ENCODE assay signal across 17 cellular contexts in genomic region chr19:54469496-54469934, GRCh38. TPM values are rescaled to one million over a fixed set of nuclear protein-coding genes. Genes with fewer than 3 reads are reported as not detected.
A peak's percentile ranks its signal among the peaks of the same experiment; 100 is the strongest.
DNase-seq lines count a peak whose midpoint lies in the region; ATAC-seq, FAIRE-seq and TF ChIP-seq lines count a peak whose summit lies in the region.
"Had no signal": no experiment of that assay in that cellular context is flagged by ENCODE, and none has a peak within 500 bp of the region (broad histone marks: within the 10 kb centered on the region; RNA-seq: fewer than 3 reads in every experiment).

No MANE protein-coding gene starts in this region.

- H3K4me1 ChIP-seq in H1 (replicated peaks in 1 of 4; ENCODE audit: control insufficient read depth in 3 of 4, insufficient read depth in 4 of 4, low read length in 3 of 4) (peaks cover 3 to 10% (median 3%) of the 10 kb centered on the region in 4 experiments; a peak in 6 of 7 replicates), lower lobe of right lung (peaks cover 36% of the 10 kb centered on the region), upper lobe of left lung (peaks cover 30 to 55% (median 39%) of the 10 kb centered on the region in 4 donors)

- no peaks in the 10 kb centered on the region for H3K36me3 ChIP-seq in H1 (ENCODE audit: control insufficient read depth in 2 of 4, insufficient read depth in 4 of 4, low read length in 3 of 4)
- no peaks in the 10 kb centered on the region for H3K36me3 ChIP-seq in lower lobe of right lung
- no peaks in the 10 kb centered on the region for H3K36me3 ChIP-seq in upper lobe of left lung
- H3K36me3 ChIP-seq: thyroid gland had no signal

- H4K5ac ChIP-seq in H1 (ENCODE audit: insufficient read length, low read depth, low read length): no peak overlapping the region

- no peak overlapping the region for H2BK20ac ChIP-seq in H1 (ENCODE audit: low read length)

- no peak for TF ChIP-seq RAD21 in H1 (IDR thresholded peaks at IDR 0.05 in 1 of 2, conservative IDR thresholded peaks at IDR 0.05 in 1 of 2; ENCODE audit: low read depth in 2 of 2, low read length in 2 of 2)

- no peaks in the 10 kb centered on the region for H3K79me2 ChIP-seq in H1 (ENCODE audit: control insufficient read depth in 1 of 2, insufficient read depth in 2 of 2, low read length in 2 of 2)

- no peak overlapping the region for H4K8ac ChIP-seq in H1 (ENCODE audit: extremely low read depth, insufficient read depth, low read length)

- ATAC-seq in lower lobe of right lung (no peak), upper lobe of left lung (ENCODE audit: low FRiP score in 2 of 2) (no peak), GM19395 (IDR thresholded peaks at IDR 0.05; ENCODE audit: unreplicated experiment) (no peak)

- peak overlapping the region; percentile 69; the same call in 1 of the 2 replicates for H2AK5ac ChIP-seq in H1 (ENCODE audit: low read depth, low read length)

- H3K14ac ChIP-seq in H1 (ENCODE audit: insufficient read length): no peak overlapping the region

- no peaks in the 10 kb centered on the region for H4K20me1 ChIP-seq in H1 (replicated peaks in 1 of 2; ENCODE audit: control insufficient read depth in 1 of 2, insufficient read depth in 2 of 2, low read length in 2 of 2)

- H2BK120ac ChIP-seq in H1 (replicated peaks; ENCODE audit: low read depth, low read length): no peak overlapping the region

- TF ChIP-seq POLR2A in H1 (IDR thresholded peaks at IDR 0.05; ENCODE audit: control extremely low read depth in 1 of 2, low read depth in 2 of 2, low read length in 2 of 2) (no peak), upper lobe of left lung (IDR thresholded peaks at IDR 0.05) (no peak)

- CTCF ChIA-PET in H1 (lab: Charles Lee; ENCODE audit: partially characterized antibody): interaction anchor here (0.6 to 1.2 kb wide), 3 partner anchors 9 to 1072 kb away, joined by 3 to 4 read pairs (median 4); no protein-coding TSS in a partner anchor

- H3K23ac ChIP-seq in H1 (ENCODE audit: insufficient read length): no peak overlapping the region

- intact Hi-C loops in lower lobe of right lung (cut with DNase I): no loop called here

- H3K27me3 ChIP-seq in H1 (replicated peaks in 1 of 4; ENCODE audit: control insufficient read depth in 3 of 4, extremely low read depth in 1 of 4, insufficient read depth in 3 of 4, low read length in 3 of 4): peaks cover 3 to 35% (median 24%) of the 10 kb centered on the region in 4 experiments
- peaks cover 28% of the 10 kb centered on the region for H3K27me3 ChIP-seq in lower lobe of right lung (ENCODE audit: low read depth)
- H3K27me3 ChIP-seq in upper lobe of left lung: peaks cover 0 to 11% (median 4%) of the 10 kb centered on the region in 4 donors

- H2BK12ac ChIP-seq in H1 (ENCODE audit: low read depth, low read length): peak overlapping the region; percentile 30; the same call in 1 of the 2 replicates

- H3K56ac ChIP-seq in H1 (replicated peaks; ENCODE audit: insufficient read length, low read depth, low read length): no peak overlapping the region

- TF ChIP-seq CTCF in H1 (IDR thresholded peaks at IDR 0.05; ENCODE audit: control extremely low read depth in 1 of 3, insufficient read depth in 1 of 3, low read depth in 1 of 3, low read length in 3 of 3): no peak
- TF ChIP-seq CTCF in lower lobe of right lung (IDR thresholded peaks at IDR 0.05): no peak
- no peak for TF ChIP-seq CTCF in upper lobe of left lung (IDR thresholded peaks at IDR 0.05)

- POLR2A ChIA-PET in H1 (lab: Charles Lee; ENCODE audit: partially characterized antibody): interaction anchor here (1.0 to 1.2 kb wide), 3 partner anchors 12 to 33 kb away, joined by 3 to 4 read pairs (median 3); no protein-coding TSS in a partner anchor

- H2BK5ac ChIP-seq in H1 (ENCODE audit: low read depth, low read length): no peak overlapping the region

- no peak overlapping the region for H3K9ac ChIP-seq in H1 (replicated peaks in 1 of 4; ENCODE audit: extremely low read depth in 1 of 4, low read depth in 3 of 4, low read length in 3 of 4)

- H2AFZ ChIP-seq in H1 (ENCODE audit: low read length): no peak overlapping the region

- no peak for TF ChIP-seq EP300 in H1 (IDR thresholded peaks at IDR 0.05; ENCODE audit: borderline replicate concordance in 1 of 2, low read depth in 2 of 2, low read length in 2 of 2)
- TF ChIP-seq EP300 in upper lobe of left lung (IDR thresholded peaks at IDR 0.05): peak in 1 of 4 donors; percentile 36

- H2BK15ac ChIP-seq in H1 (ENCODE audit: low read length): 0 out of 2 replicates have a peak overlapping the region, but pooled peaks have one; percentile 49

- H4K91ac ChIP-seq in H1 (replicated peaks; ENCODE audit: insufficient read length, low read length): no peak overlapping the region

- H3K4ac ChIP-seq in H1 (replicated peaks; ENCODE audit: insufficient read length, low read depth, low read length): no peak overlapping the region

- H3K18ac ChIP-seq in H1 (ENCODE audit: extremely low read depth, low read length): no peak overlapping the region

- no peak for FAIRE-seq in H1 (lab: Jason Lieb, UNC)
- FAIRE-seq: TTC549 had no signal

- no peak overlapping the region for H3K4me3 ChIP-seq in H1 (ENCODE audit: extremely low read depth in 1 of 4, insufficient read depth in 2 of 4, low read depth in 3 of 4, low read length in 4 of 4)
- no peak overlapping the region for H3K4me3 ChIP-seq in lower lobe of right lung
- H3K4me3 ChIP-seq in upper lobe of left lung: no peak overlapping the region
- H3K4me3 ChIP-seq: thyroid gland had no signal

- H3K4me2 ChIP-seq in H1 (ENCODE audit: insufficient read depth in 1 of 2, low read depth in 2 of 2, low read length in 2 of 2): no peak overlapping the region

- H3K27ac ChIP-seq in H1 (ENCODE audit: low read depth, low read length) (no peak overlapping the region), lower lobe of right lung (peak overlapping the region; percentile 75), upper lobe of left lung (peak overlapping the region; percentile 64 to 91 (median 84))
- H3K27ac ChIP-seq: thyroid gland had no signal

- WGBS in H1 (ENCODE audit: extremely low coverage in 1 of 2, insufficient coverage in 1 of 2, insufficient read length in 1 of 2, insufficient replicate concordance in 2 of 2, low coverage in 1 of 2, low lambda C conversion rate in 2 of 2, missing lambda C conversion rate in 1 of 2), 2 experiments: 75% methylated on average over 8 of the region's 8 CpGs; no CpG with 5 or more reads in 1 of the 2 experiments
- WGBS in upper lobe of left lung, 2 donors: 38 to 50% methylated on average over 4 to 8 of the region's 8 CpGs

- no peaks in the 10 kb centered on the region for H3K79me1 ChIP-seq in H1 (ENCODE audit: low read depth, low read length)

- peaks cover 10% of the 10 kb centered on the region; the same call in 1 of the 2 replicates for H3K23me2 ChIP-seq in H1 (ENCODE audit: low read depth, low read length)

- DNase-seq in NCI-H748 (lab: John Stamatoyannopoulos, UW; ENCODE audit: unreplicated experiment): peak; percentile 46
- no peak for DNase-seq in NCI-H748 treated with DMSO at 0.1 percent for 48 hours (lab: John Stamatoyannopoulos, UW)
- no peak for DNase-seq in H1 (ENCODE audit: low read depth in 1 of 2, low spot score in 2 of 2)
- DNase-seq in lower lobe of right lung: peak; percentile 63
- DNase-seq in upper lobe of left lung: no peak
- DNase-seq in stimulated activated naive CD4-positive, alpha-beta T cell treated with Interleukin-2 at 50 U/mL for 16 hours (lab: John Stamatoyannopoulos, UW): no peak
- no peak for DNase-seq in RKO (ENCODE audit: low spot score)
- DNase-seq: ACHN, hypothalamus, NCI-H345, SHP77 treated with DMSO at 0.1 percent for 48 hours, thyroid gland had no signal

- H3K9me3 ChIP-seq in H1 (ENCODE audit: insufficient read depth in 2 of 2, low read depth in 1 of 2, low read length in 1 of 2) (no peaks in the 10 kb centered on the region), lower lobe of right lung (no peaks in the 10 kb centered on the region), upper lobe of left lung (no peaks in the 10 kb centered on the region)
- H3K9me3 ChIP-seq: thyroid gland had no signal

RNA-seq across cellular contexts. Expression of gene CDC42EP5, which starts 3.6 kb away (rescaled TPM):
- 2.1 and 4.8 TPM in 2 replicates for total RNA-seq in H1 (2021; fragmentation: NEBNext Ultra II Directional; extraction: Animal tissue kit (Norgen Biotek cat#: 25700))
- polyA plus RNA-seq in H1 (2011; rRNA removed): 1.8 and 4.2 TPM in 2 replicates
- polyA plus RNA-seq in H1 (2011; cell fraction: cytosol; rRNA removed): 3.5 TPM
- polyA plus RNA-seq in H1 (2011; cell fraction: nucleus; rRNA removed): 2.8 TPM
- polyA plus RNA-seq in H1 (2012, experiment 1 of 2): 1.8 to 4.6 TPM (median 2.9 TPM) in 4 replicates
- 6.6 TPM for polyA plus RNA-seq in H1 (2012, experiment 2 of 2)
- 5.2 TPM for polyA plus RNA-seq in H1 (2013, experiment 1 of 2)
- polyA plus RNA-seq in H1 (2013, experiment 2 of 2): 6.3 TPM
- polyA minus RNA-seq in H1 (2011; rRNA and poly(A)+ RNA removed): 0.22 TPM in 1 of 2 replicates, not detected in the other
- 4.1 TPM for polyA minus RNA-seq in H1 (2011; cell fraction: cytosol; rRNA and poly(A)+ RNA removed)
- polyA minus RNA-seq in H1 (2011; cell fraction: nucleus; rRNA and poly(A)+ RNA removed): 1.8 TPM
- total RNA-seq in lower lobe of right lung (25.5 TPM), upper lobe of left lung (10 to 100 TPM; 11.1 to 40.4 (median 20.6) TPM)

RNA-seq across cellular contexts. Expression of gene LENG9, which starts 5.9 kb away (rescaled TPM):
- total RNA-seq in H1 (2021; fragmentation: NEBNext Ultra II Directional; extraction: Animal tissue kit (Norgen Biotek cat#: 25700)): 3.9 and 4.0 TPM in 2 replicates
- polyA plus RNA-seq in H1 (2011; rRNA removed): 1.6 and 2.6 TPM in 2 replicates
- polyA plus RNA-seq in H1 (2011; cell fraction: cytosol; rRNA removed): 2.5 TPM
- 2.5 TPM for polyA plus RNA-seq in H1 (2011; cell fraction: nucleus; rRNA removed)
- 2.4 to 5.0 TPM (median 3.8 TPM) in 4 replicates for polyA plus RNA-seq in H1 (2012, experiment 1 of 2)
- 2.3 TPM for polyA plus RNA-seq in H1 (2012, experiment 2 of 2)
- polyA plus RNA-seq in H1 (2013, experiment 1 of 2): 1.8 TPM
- polyA plus RNA-seq in H1 (2013, experiment 2 of 2): 1.5 TPM
- 1.3 and 1.7 TPM in 2 replicates for polyA minus RNA-seq in H1 (2011; rRNA and poly(A)+ RNA removed)
- polyA minus RNA-seq in H1 (2011; cell fraction: cytosol; rRNA and poly(A)+ RNA removed): 3.4 TPM
- polyA minus RNA-seq in H1 (2011; cell fraction: nucleus; rRNA and poly(A)+ RNA removed): 7.7 TPM
- total RNA-seq in lower lobe of right lung (7.3 TPM), upper lobe of left lung (10 to 100 TPM in 2 of 6 donors, 1 to 10 TPM in 4; 3.3 to 12.6 (median 9.1) TPM)

RNA-seq across cellular contexts. Expression of gene LENG8, which starts 20.5 kb away (rescaled TPM):
- total RNA-seq in H1 (2021; fragmentation: NEBNext Ultra II Directional; extraction: Animal tissue kit (Norgen Biotek cat#: 25700)): 108 TPM in 2 replicates
- polyA plus RNA-seq in H1 (2011; rRNA removed): 62.2 and 113 TPM in 2 replicates
- 82.3 TPM for polyA plus RNA-seq in H1 (2011; cell fraction: cytosol; rRNA removed)
- polyA plus RNA-seq in H1 (2011; cell fraction: nucleus; rRNA removed): 580 TPM
- polyA plus RNA-seq in H1 (2012, experiment 1 of 2): 100 to 168 TPM (median 138 TPM) in 4 replicates
- 126 TPM for polyA plus RNA-seq in H1 (2012, experiment 2 of 2)
- polyA plus RNA-seq in H1 (2013, experiment 1 of 2): 120 TPM
- polyA plus RNA-seq in H1 (2013, experiment 2 of 2): 103 TPM
- 58.2 and 88.9 TPM in 2 replicates for polyA minus RNA-seq in H1 (2011; rRNA and poly(A)+ RNA removed)
- polyA minus RNA-seq in H1 (2011; cell fraction: cytosol; rRNA and poly(A)+ RNA removed): 42.4 TPM
- polyA minus RNA-seq in H1 (2011; cell fraction: nucleus; rRNA and poly(A)+ RNA removed): 91.6 TPM
- total RNA-seq in lower lobe of right lung (183 TPM), upper lobe of left lung (1,000 to 10,000 TPM in 1 of 6 donors, 100 to 1,000 TPM in 4, 10 to 100 TPM in 1; 72.2 to 1,027 (median 188) TPM)

RNA-seq across cellular contexts. Expression of gene LAIR2, which starts 33.1 kb away (rescaled TPM):
- total RNA-seq in H1 (2021; fragmentation: NEBNext Ultra II Directional; extraction: Animal tissue kit (Norgen Biotek cat#: 25700)): not detected in 2 replicates
- polyA plus RNA-seq in H1 (2011; rRNA removed): not detected in 2 replicates
- not detected for polyA plus RNA-seq in H1 (2011; cell fraction: cytosol; rRNA removed)
- not detected for polyA plus RNA-seq in H1 (2011; cell fraction: nucleus; rRNA removed)
- not detected in 4 replicates for polyA plus RNA-seq in H1 (2012, experiment 1 of 2)
- polyA plus RNA-seq in H1 (2012, experiment 2 of 2): not detected
- polyA plus RNA-seq in H1 (2013, experiment 1 of 2): not detected
- polyA plus RNA-seq in H1 (2013, experiment 2 of 2): not detected
- not detected in 2 replicates for polyA minus RNA-seq in H1 (2011; rRNA and poly(A)+ RNA removed)
- not detected for polyA minus RNA-seq in H1 (2011; cell fraction: cytosol; rRNA and poly(A)+ RNA removed)
- polyA minus RNA-seq in H1 (2011; cell fraction: nucleus; rRNA and poly(A)+ RNA removed): not detected
- 0.95 TPM for total RNA-seq in lower lobe of right lung
- not detected for total RNA-seq in upper lobe of left lung
- total RNA-seq: Daoy, LHCN-M2, thyroid gland had no signal
- polyA plus RNA-seq: aorta had no signal

RNA-seq across cellular contexts. Expression of gene TTYH1, which starts 54.3 kb away (rescaled TPM):
- total RNA-seq in H1 (2021; fragmentation: NEBNext Ultra II Directional; extraction: Animal tissue kit (Norgen Biotek cat#: 25700)): 24.3 and 26.7 TPM in 2 replicates
- 46.5 and 92.1 TPM in 2 replicates for polyA plus RNA-seq in H1 (2011; rRNA removed)
- 41.6 TPM for polyA plus RNA-seq in H1 (2011; cell fraction: cytosol; rRNA removed)
- polyA plus RNA-seq in H1 (2011; cell fraction: nucleus; rRNA removed): 72.1 TPM
- polyA plus RNA-seq in H1 (2012, experiment 1 of 2): 14.7 to 48.5 TPM (median 38.0 TPM) in 4 replicates
- polyA plus RNA-seq in H1 (2012, experiment 2 of 2): 32.8 TPM
- 51.0 TPM for polyA plus RNA-seq in H1 (2013, experiment 1 of 2)
- 53.6 TPM for polyA plus RNA-seq in H1 (2013, experiment 2 of 2)
- polyA minus RNA-seq in H1 (2011; rRNA and poly(A)+ RNA removed): 16.3 and 25.9 TPM in 2 replicates
- polyA minus RNA-seq in H1 (2011; cell fraction: cytosol; rRNA and poly(A)+ RNA removed): 27.7 TPM
- polyA minus RNA-seq in H1 (2011; cell fraction: nucleus; rRNA and poly(A)+ RNA removed): 16.1 TPM
- total RNA-seq in lower lobe of right lung (not detected), upper lobe of left lung (not detected)
- total RNA-seq: Daoy, LHCN-M2 had no signal

Comparison
In these comparisons a context has a peak if more than half of its experiments do, and no peak if none do; other contexts are left out.
1. DNase-seq: peak in NCI-H748 (single experiment) and lower lobe of right lung (single experiment); none in NCI-H748 treated with DMSO at 0.1 percent for 48 hours (single experiment), H1 (0 of 2), upper lobe of left lung (0 of 2), stimulated activated naive CD4-positive, alpha-beta T cell treated with Interleukin-2 at 50 U/mL for 16 hours (single experiment) and RKO (single experiment).